8 cellular contexts compared by ENCODE assay signal in genomic region chr4:52659016-52659721, GRCh38. TPM values are rescaled to one million over a fixed set of nuclear protein-coding genes. Genes with fewer than 3 reads are reported as not detected.
A peak's percentile ranks its signal among the peaks of the same experiment; 100 is the strongest.
DNase-seq lines count a peak whose midpoint lies in the region; ATAC-seq and TF ChIP-seq lines count a peak whose summit lies in the region.

Gene USP46, minus strand, starts transcription at chr4:52659301. Its CDS starts 151 bp downstream, at chr4:52659150.

- H3K27ac Mint-ChIP-seq in activated naive CD4-positive, alpha-beta T cell treated with anti-CD3 and anti-CD28 coated beads, Interleukin-2, amount 50 U/mL, for 72 hours = peak within 1 kb of the TSS; percentile 62 to 68
- H3K27ac Mint-ChIP-seq in glutamatergic neuron (ENCODE audit: unreplicated experiment) = peak within 1 kb of the TSS; percentile 85

- H3K36me3 Mint-ChIP-seq in activated naive CD4-positive, alpha-beta T cell treated with anti-CD3 and anti-CD28 coated beads, Interleukin-2, amount 50 U/mL, for 72 hours = peaks cover 6 to 23% of the 10 kb centered on the region in 2 donors
- H3K36me3 Mint-ChIP-seq in glutamatergic neuron (ENCODE audit: unreplicated experiment) = no peaks in the 10 kb centered on the region

- peaks cover 25% of the 10 kb centered on the region for H3K4me1 Mint-ChIP-seq in glutamatergic neuron (ENCODE audit: low read depth, unreplicated experiment)

- peaks cover 20% of the 10 kb centered on the region for H3K36me3 ChIP-seq in HUES6 (ENCODE audit: control insufficient read depth, insufficient read depth, low read length)
- no peaks in the 10 kb centered on the region for H3K36me3 ChIP-seq in transverse colon

- peak; percentile 77 for ATAC-seq in GM21447 (IDR thresholded peaks at IDR 0.05; ENCODE audit: unreplicated experiment)
- ATAC-seq in activated naive CD4-positive, alpha-beta T cell treated with anti-CD3 and anti-CD28 coated beads, Interleukin-2, amount 50 U/mL, for 72 hours = peak; percentile 88
- ATAC-seq in omental fat pad (ENCODE audit: low FRiP score) = peak; percentile 96

- TF ChIP-seq EP300 in transverse colon (IDR thresholded peaks at IDR 0.05; ENCODE audit: low read depth) = no peak

- in situ Hi-C loops in SK-MEL-5 (cut with HindIII; ENCODE audit: low pct_unique_long_range_greater_than_20kb, low sequenced_read_pairs) (no loop called here), transverse colon (cut with MboI; ENCODE audit: low pct_ligation_motif_present in 1 of 4, low pct_unique_long_range_greater_than_20kb in 1 of 4, low sequenced_read_pairs in 3 of 4) (loop anchor here in 1 of 4 donors (25.0 kb wide), 1 partner anchor 97 kb away; no protein-coding TSS in a partner anchor)

- H3K27ac ChIP-seq in HUES6 (ENCODE audit: low read depth, low read length) (peak within 1 kb of the TSS; percentile 82), transverse colon (peak within 1 kb of the TSS; percentile 94 to 98 (median 98))

- H3K9me3 ChIP-seq in HUES6 (ENCODE audit: control insufficient read depth, insufficient read depth, low read depth, low read length) = peaks cover 15% of the 10 kb centered on the region
- H3K9me3 ChIP-seq in transverse colon = no peaks in the 10 kb centered on the region

- H3K4me3 ChIP-seq in HUES6 (ENCODE audit: low read depth, low read length) (peak within 1 kb of the TSS; percentile 78), transverse colon (peak within 1 kb of the TSS; percentile 65 to 99 (median 89))

- TF ChIP-seq POLR2A in transverse colon (IDR thresholded peaks at IDR 0.05) = no peak

- DNase-seq in EL (peak; percentile 78), SK-MEL-5 (ENCODE audit: low read depth, low spot score) (peak; percentile 64), glutamatergic neuron (peak; percentile 83), omental fat pad (ENCODE audit: low spot score) (no peak), transverse colon (peak; percentile 82)
- DNase-seq in activated naive CD4-positive, alpha-beta T cell treated with anti-CD3 and anti-CD28 coated beads, Interleukin-2, amount 50 U/mL, for 72 hours (ENCODE audit: low spot score in 2 of 2) = peak in 1 of 2 donors; percentile 39

- peaks cover 10% of the 10 kb centered on the region for H3K27me3 Mint-ChIP-seq in glutamatergic neuron (ENCODE audit: unreplicated experiment)

- TF ChIP-seq CTCF in glutamatergic neuron (IDR thresholded peaks at IDR 0.05; ENCODE audit: partially characterized antibody, unreplicated experiment) (no peak), omental fat pad (IDR thresholded peaks at IDR 0.05) (no peak), transverse colon (IDR thresholded peaks at IDR 0.05) (no peak)

- H3K4me3 Mint-ChIP-seq in glutamatergic neuron (ENCODE audit: unreplicated experiment) = peak within 1 kb of the TSS; percentile 92

- intact Hi-C loops in transverse colon (cut with DNase I; ENCODE audit: low total_unique reads) = loop anchor here (5.0 kb wide), 1 partner anchor 63 kb away; no protein-coding TSS in a partner anchor

- H3K27me3 ChIP-seq in HUES6 (ENCODE audit: control insufficient read depth, insufficient read depth, low read length) (peaks cover 10% of the 10 kb centered on the region; the same call in 1 of the 2 replicates), transverse colon (no peaks in the 10 kb centered on the region)

- WGBS in transverse colon (ENCODE audit: low coverage in 1 of 2), 2 donors = 1% methylated on average over 62 of the region's 90 CpGs; no CpG with 5 or more reads in 1 of the 2 donors

- H3K9me3 Mint-ChIP-seq in activated naive CD4-positive, alpha-beta T cell treated with anti-CD3 and anti-CD28 coated beads, Interleukin-2, amount 50 U/mL, for 72 hours = no peaks in the 10 kb centered on the region
- peaks cover 14% of the 10 kb centered on the region for H3K9me3 Mint-ChIP-seq in glutamatergic neuron (ENCODE audit: unreplicated experiment)

- peaks cover 28% of the 10 kb centered on the region for H3K4me1 ChIP-seq in HUES6 (ENCODE audit: control insufficient read depth, insufficient read depth, low read length)
- H3K4me1 ChIP-seq in transverse colon = peaks cover 0 to 30% (median 9%) of the 10 kb centered on the region in 4 donors

- H3K9ac ChIP-seq in HUES6 (ENCODE audit: low read length) = peak within 1 kb of the TSS; percentile 96

RNA-seq across cellular contexts. Expression of gene USP46, which starts in this region (rescaled TPM):
- total RNA-seq in SK-MEL-5 (2014; rRNA removed; shearing (Covaris generic)) = 10.0 and 10.9 TPM in 2 replicates
- 8.4 and 10.7 TPM in 2 replicates for polyA plus RNA-seq in SK-MEL-5 (2015; cell fraction: cytosol; rRNA removed)
- 8.9 and 9.8 TPM in 2 replicates for polyA plus RNA-seq in SK-MEL-5 (2015; cell fraction: nucleus; rRNA removed)
- 1 to 10 TPM; 1.0 to 4.4 TPM for total RNA-seq in activated naive CD4-positive, alpha-beta T cell treated with anti-CD3 and anti-CD28 coated beads, Interleukin-2, amount 50 U/mL, for 72 hours
- total RNA-seq in glutamatergic neuron (ENCODE audit: unreplicated experiment) (72.4 TPM), omental fat pad (1 to 10 TPM; 6.0 to 7.7 (median 6.6) TPM), transverse colon (1 to 10 TPM; 6.0 to 7.6 (median 6.8) TPM)
